10 cellular contexts compared by ENCODE assay signal in genomic region chr6:1625352-1625773, GRCh38. TPM values are rescaled to one million over a fixed set of nuclear protein-coding genes. Genes with fewer than 3 reads are reported as not detected.
DNase-seq lines count a peak whose midpoint lies in the region; ATAC-seq, FAIRE-seq and TF ChIP-seq lines count a peak whose summit lies in the region.
"Had no signal": no experiment of that assay in that cellular context is flagged by ENCODE, and none has a peak within 500 bp of the region (broad histone marks: within the 10 kb centered on the region; RNA-seq: fewer than 3 reads in every experiment).

No MANE protein-coding gene starts in this region.

- ATAC-seq in HG03520 (IDR thresholded peaks at IDR 0.05; ENCODE audit: unreplicated experiment) = no peak
- no peak for ATAC-seq in HG02798 (IDR thresholded peaks at IDR 0.05; ENCODE audit: poor library complexity, unreplicated experiment)

- no peak overlapping the region for H2BK120ac ChIP-seq in mesenchymal stem cell (ENCODE audit: low read depth, low read length)

- no peak overlapping the region for H3K23ac ChIP-seq in mesenchymal stem cell (ENCODE audit: low read length in 2 of 2)

- H3K4me3 ChIP-seq in colonic mucosa (peak overlapping the region; percentile 30), mesenchymal stem cell (ENCODE audit: insufficient read depth in 1 of 2, low read depth in 1 of 2, low read length in 2 of 2) (peak overlapping the region; percentile 30 to 86)

- H4K91ac ChIP-seq in mesenchymal stem cell (ENCODE audit: low read length) = no peak overlapping the region

- no peak overlapping the region for H3K4ac ChIP-seq in mesenchymal stem cell (ENCODE audit: low read depth in 1 of 2, low read length in 2 of 2)

- H3K4me1 Mint-ChIP-seq in activated T-cell treated with anti-CD3 and anti-CD28 coated beads, Interleukin-2, amount 50 U/mL, for 24 hours (ENCODE audit: low read depth) = peaks cover 15% of the 10 kb centered on the region
- H3K4me1 Mint-ChIP-seq in type B pancreatic cell (ENCODE audit: unreplicated experiment) = peaks cover 60% of the 10 kb centered on the region

- H3K27me3 ChIP-seq in colonic mucosa (peaks cover 16% of the 10 kb centered on the region), mesenchymal stem cell (ENCODE audit: control insufficient read depth in 1 of 2, insufficient read depth in 1 of 2, low read length in 2 of 2) (peaks cover 50 to 57% of the 10 kb centered on the region in 2 experiments)

- H3K9ac ChIP-seq in colonic mucosa (ENCODE audit: low read depth in 2 of 2, low read length in 2 of 2) (no peak overlapping the region), mesenchymal stem cell (ENCODE audit: low read length) (peak overlapping the region; percentile 80)

- H2AK5ac ChIP-seq in mesenchymal stem cell (ENCODE audit: low read length, severe bottlenecking) = no peak overlapping the region

- H2AFZ ChIP-seq in mesenchymal stem cell (ENCODE audit: low read depth, low read length) = no peak overlapping the region

- no peak overlapping the region for H3K18ac ChIP-seq in mesenchymal stem cell (ENCODE audit: low read depth in 1 of 2, low read length in 2 of 2)

- no peak overlapping the region for H2BK5ac ChIP-seq in mesenchymal stem cell (ENCODE audit: low read depth, low read length, poor library complexity, severe bottlenecking)

- no peak overlapping the region for H2BK12ac ChIP-seq in mesenchymal stem cell (ENCODE audit: low read length in 2 of 2)

- no peak for FAIRE-seq in GM12892 (lab: Jason Lieb, UNC)

- H3K79me1 ChIP-seq in mesenchymal stem cell (replicated peaks; ENCODE audit: low read length, poor library complexity, severe bottlenecking) = no peaks in the 10 kb centered on the region

- H3K36me3 ChIP-seq in colonic mucosa (no peaks in the 10 kb centered on the region), mesenchymal stem cell (ENCODE audit: control insufficient read depth in 1 of 2, insufficient read depth in 2 of 2, low read depth in 1 of 2, low read length in 2 of 2) (peaks cover 0 to 15% of the 10 kb centered on the region in 2 experiments)

- H3K27me3 Mint-ChIP-seq in activated T-cell treated with anti-CD3 and anti-CD28 coated beads, Interleukin-2, amount 50 U/mL, for 24 hours = peaks cover 85% of the 10 kb centered on the region
- peaks cover 73% of the 10 kb centered on the region for H3K27me3 Mint-ChIP-seq in type B pancreatic cell

- H3K9me3 ChIP-seq in colonic mucosa (no peaks in the 10 kb centered on the region), mesenchymal stem cell (ENCODE audit: control insufficient read depth, low read length) (no peaks in the 10 kb centered on the region)

- H3K27ac Mint-ChIP-seq in activated T-cell treated with anti-CD3 and anti-CD28 coated beads, Interleukin-2, amount 50 U/mL, for 24 hours = no peak overlapping the region
- H3K27ac Mint-ChIP-seq in type B pancreatic cell = peak overlapping the region; percentile 27

- H3K36me3 Mint-ChIP-seq in activated T-cell treated with anti-CD3 and anti-CD28 coated beads, Interleukin-2, amount 50 U/mL, for 24 hours (ENCODE audit: low read depth) = peaks cover 17% of the 10 kb centered on the region
- H3K36me3 Mint-ChIP-seq in type B pancreatic cell = peaks cover 16% of the 10 kb centered on the region

- H3K4me3 Mint-ChIP-seq in activated T-cell treated with anti-CD3 and anti-CD28 coated beads, Interleukin-2, amount 50 U/mL, for 24 hours = peak overlapping the region; percentile 70
- peak overlapping the region; percentile 91 for H3K4me3 Mint-ChIP-seq in type B pancreatic cell

- H2BK15ac ChIP-seq in mesenchymal stem cell (ENCODE audit: low read depth, poor library complexity, severe bottlenecking) = no peak overlapping the region

- H3K4me2 ChIP-seq in mesenchymal stem cell (ENCODE audit: low read length, poor library complexity, severe bottlenecking) = peak overlapping the region; percentile 97

- TF ChIP-seq POLR2A in GM12892 (IDR thresholded peaks at IDR 0.05; ENCODE audit: low read depth, low read length) = no peak

- intact Hi-C loops in colonic mucosa (cut with DNase I) = no loop called here

- no peak overlapping the region for H4K8ac ChIP-seq in mesenchymal stem cell (ENCODE audit: low read length)

- no peak for DNase-seq in activated T-cell treated with anti-CD3 and anti-CD28 coated beads, Interleukin-2, amount 50 U/mL, for 24 hours
- DNase-seq in activated T-cell treated with anti-CD3 and anti-CD28 coated beads, Interleukin-2, amount 50 U/mL, for 48 hours = no peak
- DNase-seq in colonic mucosa (no peak), mesenchymal stem cell (no peak), type B pancreatic cell (ENCODE audit: extremely low spot score, unreplicated experiment) (no peak), GM12892 (ENCODE audit: insufficient read length) (no peak)
- DNase-seq: C1 segment of cervical spinal cord, NCI-H2171 treated with DMSO at 0.1 percent for 48 hours had no signal

- H3K4me1 ChIP-seq in colonic mucosa (no peaks in the 10 kb centered on the region), mesenchymal stem cell (ENCODE audit: control insufficient read depth, insufficient read depth, low read depth, low read length) (peaks cover 22% of the 10 kb centered on the region)

- H3K27ac ChIP-seq in colonic mucosa = no peak overlapping the region
- H3K27ac ChIP-seq in mesenchymal stem cell (ENCODE audit: low read length, poor library complexity, severe bottlenecking) = no peak overlapping the region

- 5% methylated on average over 9 of the region's 11 CpGs for WGBS in mesenchymal stem cell

- no peak for TF ChIP-seq CTCF in colonic mucosa (IDR thresholded peaks at IDR 0.05)
- TF ChIP-seq CTCF in type B pancreatic cell (conservative IDR thresholded peaks at IDR 0.05) = no peak

- no peaks in the 10 kb centered on the region for H3K9me3 Mint-ChIP-seq in activated T-cell treated with anti-CD3 and anti-CD28 coated beads, Interleukin-2, amount 50 U/mL, for 24 hours
- no peaks in the 10 kb centered on the region for H3K9me3 Mint-ChIP-seq in type B pancreatic cell

- no peak overlapping the region for H3K14ac ChIP-seq in mesenchymal stem cell (ENCODE audit: low read length in 2 of 2)

RNA-seq across cellular contexts. Expression of gene FOXC1, which starts 15.6 kb away (rescaled TPM):
- 1 to 10 TPM in 1 of 2 donors, under 1 TPM in 1; 0.69 to 1.5 TPM for total RNA-seq in colonic mucosa
- polyA plus RNA-seq in mesenchymal stem cell (2013, experiment 1 of 2) = 0.07 TPM
- 0.08 TPM for polyA plus RNA-seq in mesenchymal stem cell (2013, experiment 2 of 2)
- total RNA-seq in type B pancreatic cell (ENCODE audit: low replicate concordance) = 20.8 and 53.5 TPM in 2 replicates
- 0.30 TPM for polyA plus RNA-seq in GM12892 (2012; ENCODE audit: missing spikeins)
